Comparison of ENCODE assay signal across 10 cellular contexts in genomic region chr2:8049851-8050571, GRCh38.
DNase-seq lines count a peak whose midpoint lies in the region; ATAC-seq, FAIRE-seq and TF ChIP-seq lines count a peak whose summit lies in the region.
"Had no signal": no experiment of that assay in that cellular context is flagged by ENCODE, and none has a peak within 500 bp of the region (broad histone marks: within the 10 kb centered on the region; RNA-seq: fewer than 3 reads in every experiment).

No MANE protein-coding gene starts in this region.

- CTCF ChIA-PET in GM10248 (lab: Yijun Ruan, JAX): interaction anchor here (1.4 kb wide), 1 partner anchor 17 kb away, joined by 3 read pairs; no protein-coding TSS in a partner anchor

- FAIRE-seq in RCC 7860 (lab: Jason Lieb, UNC): no peak

- POLR2A ChIA-PET in GM10248 (lab: Yijun Ruan, JAX): no interaction called here

- H3K4me1 Mint-ChIP-seq in progenitor cell of endocrine pancreas (ENCODE audit: low read depth): no peaks in the 10 kb centered on the region
- H3K4me1 Mint-ChIP-seq: CD4-positive, CD25-positive, alpha-beta regulatory T cell had no signal

- H3K9me3 Mint-ChIP-seq in progenitor cell of endocrine pancreas (ENCODE audit: low read depth): no peaks in the 10 kb centered on the region

- ATAC-seq in GM19395 (IDR thresholded peaks at IDR 0.05; ENCODE audit: unreplicated experiment): peak; percentile 96
- ATAC-seq in HG03066 (IDR thresholded peaks at IDR 0.05; ENCODE audit: low read depth, unreplicated experiment): peak; percentile 94

- DNase-seq in GM10248 (ENCODE audit: extremely low spot score): peak; percentile 68
- peak; percentile 39 for DNase-seq in activated naive CD4-positive, alpha-beta T cell treated with anti-CD3 and anti-CD28 coated beads, Interleukin-2, amount 50 U/mL, for 16 hours
- no peak for DNase-seq in RCC 7860 (ENCODE audit: low spot score)
- DNase-seq in SKM-1 (lab: John Stamatoyannopoulos, UW; ENCODE audit: unreplicated experiment): no peak
- no peak for DNase-seq in activated CD4-positive, CD25-positive, alpha-beta regulatory T cell treated with anti-CD3 and anti-CD28 coated beads, Interleukin-2, amount 50 U/mL, for 72 hours
- no peak for DNase-seq in progenitor cell of endocrine pancreas (ENCODE audit: low spot score, unreplicated experiment)
- DNase-seq: SK-N-SH had no signal

- TF ChIP-seq CTCF in GM10248 (IDR thresholded peaks at IDR 0.05; ENCODE audit: control extremely low read depth, extremely low read depth, low read depth, missing control alignments) (no peak), progenitor cell of endocrine pancreas (IDR thresholded peaks at IDR 0.05; ENCODE audit: unreplicated experiment) (no peak)

- no peak overlapping the region for H3K27ac Mint-ChIP-seq in progenitor cell of endocrine pancreas
- H3K27ac Mint-ChIP-seq: CD4-positive, CD25-positive, alpha-beta regulatory T cell had no signal

- H3K27me3 Mint-ChIP-seq in progenitor cell of endocrine pancreas: no peaks in the 10 kb centered on the region

- no peak overlapping the region for H3K4me3 Mint-ChIP-seq in progenitor cell of endocrine pancreas (ENCODE audit: low read depth)
- H3K4me3 Mint-ChIP-seq: CD4-positive, CD25-positive, alpha-beta regulatory T cell had no signal

- H3K36me3 Mint-ChIP-seq in progenitor cell of endocrine pancreas (ENCODE audit: insufficient read depth): no peaks in the 10 kb centered on the region
- H3K36me3 Mint-ChIP-seq: CD4-positive, CD25-positive, alpha-beta regulatory T cell had no signal

Comparison
In these comparisons a context has a peak if more than half of its experiments do, and no peak if none do; other contexts are left out.
1. DNase-seq: peak in GM10248 (single experiment) and activated naive CD4-positive, alpha-beta T cell treated with anti-CD3 and anti-CD28 coated beads, Interleukin-2, amount 50 U/mL, for 16 hours (single experiment); none in RCC 7860 (single experiment), SKM-1 (single experiment), activated CD4-positive, CD25-positive, alpha-beta regulatory T cell treated with anti-CD3 and anti-CD28 coated beads, Interleukin-2, amount 50 U/mL, for 72 hours (single experiment) and progenitor cell of endocrine pancreas (single experiment).